In the genomic region with DNA sequence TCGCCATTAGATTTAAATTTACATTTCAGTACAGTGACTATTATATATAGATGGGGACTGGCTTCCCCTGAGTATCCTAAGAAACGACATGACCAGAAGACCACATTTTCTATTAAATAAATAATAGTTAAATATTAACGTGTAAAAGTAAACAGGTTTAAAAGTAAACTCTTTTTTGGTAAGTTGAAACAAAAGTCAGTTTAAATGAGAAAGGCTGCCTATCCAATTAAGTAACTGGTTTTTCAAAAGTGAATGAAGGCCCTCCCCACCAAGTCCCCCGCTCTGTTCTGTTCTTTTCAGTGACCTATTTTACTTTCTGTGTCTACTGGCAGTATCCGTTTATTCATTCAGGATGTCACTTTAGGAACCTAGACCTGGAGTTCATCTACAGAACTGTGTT, we compare ENCODE assay signal across 20 cellular contexts. TPM values are rescaled to one million over a fixed set of nuclear protein-coding genes. Genes with fewer than 3 reads are reported as not detected.
A peak's percentile ranks its signal among the peaks of the same experiment; 100 is the strongest.
DNase-seq lines count a peak whose midpoint lies in the region; ATAC-seq and TF ChIP-seq lines count a peak whose summit lies in the region.
"Had no signal": no experiment of that assay in that cellular context is flagged by ENCODE, and none has a peak within 500 bp of the region (broad histone marks: within the 10 kb centered on the region; RNA-seq: fewer than 3 reads in every experiment).

No MANE protein-coding gene starts in this region.

- CTCF ChIA-PET in CD8-positive, alpha-beta T cell (lab: Charles Lee): no interaction called here
- CTCF ChIA-PET in activated CD8-positive, alpha-beta T cell treated with anti-CD3 and anti-CD28 coated beads for 36 hours (lab: Charles Lee): no interaction called here

- POLR2A ChIA-PET in CD8-positive, alpha-beta T cell (lab: Charles Lee): no interaction called here
- POLR2A ChIA-PET in activated CD8-positive, alpha-beta T cell treated with anti-CD3 and anti-CD28 coated beads for 36 hours (lab: Charles Lee): no interaction called here

- H3K9me3 Mint-ChIP-seq in CD8-positive, alpha-beta T cell: no peaks in the 10 kb centered on the region
- H3K9me3 Mint-ChIP-seq in activated CD8-positive, alpha-beta T cell treated with anti-CD3 and anti-CD28 coated beads for 36 hours: no peaks in the 10 kb centered on the region

- DNase-seq in left ventricle myocardium inferior (no peak), cardiac septum (ENCODE audit: low spot score) (no peak), psoas muscle (no peak), MG63 (no peak)
- no peak for DNase-seq in CD8-positive, alpha-beta T cell
- no peak for DNase-seq in activated CD8-positive, alpha-beta T cell treated with anti-CD3 and anti-CD28 coated beads for 36 hours
- DNase-seq: 8988T, H7, Karpas-422, MV-4-11, NCI-H1105 treated with DMSO at 0.1 percent for 48 hours, NCI-H146, NCI-H1930, NCI-H2107, NCI-H524, NCI-H774, PC-3 had no signal

- intact Hi-C loops in left ventricle myocardium inferior (cut with micrococcal nuclease) (loop anchor here (10.0 kb wide), 1 partner anchor 108 kb away; no protein-coding TSS in a partner anchor), cardiac septum (cut with DNase I) (loop anchor here (5.0 to 10.0 kb wide), 2 partner anchors 56 to 88 kb away; no protein-coding TSS in a partner anchor), psoas muscle (cut with DNase I) (no loop called here)
- intact Hi-C loops in CD8-positive, alpha-beta T cell (cut with DNase I, micrococcal nuclease): no loop called here
- intact Hi-C loops in activated CD8-positive, alpha-beta T cell treated with anti-CD3 and anti-CD28 coated beads for 36 hours (cut with micrococcal nuclease): no loop called here

- no peaks in the 10 kb centered on the region for H3K36me3 ChIP-seq in left ventricle myocardium inferior
- H3K36me3 ChIP-seq in liver (ENCODE audit: control insufficient read depth in 4 of 4, insufficient read depth in 3 of 4, low read depth in 1 of 4, low read length in 3 of 4): peaks cover 0 to 4% (median 0%) of the 10 kb centered on the region in 4 donors
- H3K36me3 ChIP-seq in psoas muscle (ENCODE audit: insufficient read depth in 1 of 2, low read depth in 1 of 2): no peaks in the 10 kb centered on the region
- no peaks in the 10 kb centered on the region; the same call in 1 of the 2 replicates for H3K36me3 ChIP-seq in MG63
- no peaks in the 10 kb centered on the region for H3K36me3 ChIP-seq in CD8-positive, alpha-beta T cell (ENCODE audit: insufficient read depth, low read length)

- ATAC-seq in psoas muscle (peak in 1 of 4 donors; percentile 26), GM18520 (IDR thresholded peaks at IDR 0.05; ENCODE audit: unreplicated experiment) (no peak)
- ATAC-seq in CD8-positive, alpha-beta T cell: no peak
- no peak for ATAC-seq in activated CD8-positive, alpha-beta T cell treated with anti-CD3 and anti-CD28 coated beads for 36 hours
- ATAC-seq: PC-3 had no signal

- H3K27me3 Mint-ChIP-seq in CD8-positive, alpha-beta T cell (ENCODE audit: low read depth): no peaks in the 10 kb centered on the region
- no peaks in the 10 kb centered on the region for H3K27me3 Mint-ChIP-seq in activated CD8-positive, alpha-beta T cell treated with anti-CD3 and anti-CD28 coated beads for 36 hours

- H3K4me1 ChIP-seq in left ventricle myocardium inferior (peaks cover 99% of the 10 kb centered on the region), liver (ENCODE audit: control insufficient read depth in 4 of 4, insufficient read depth in 4 of 4, low read length in 3 of 4) (peaks cover 8 to 39% (median 14%) of the 10 kb centered on the region in 4 donors), psoas muscle (peaks cover 66% of the 10 kb centered on the region)
- peaks cover 3% of the 10 kb centered on the region for H3K4me1 ChIP-seq in CD8-positive, alpha-beta T cell (ENCODE audit: insufficient read depth, low read length)

- TF ChIP-seq CTCF in left ventricle myocardium inferior (IDR thresholded peaks at IDR 0.05; ENCODE audit: borderline replicate concordance) (no peak), liver (IDR thresholded peaks at IDR 0.05; ENCODE audit: low read depth, low read length, missing input control) (no peak), psoas muscle (IDR thresholded peaks at IDR 0.05) (no peak)
- TF ChIP-seq CTCF in CD8-positive, alpha-beta T cell (IDR thresholded peaks at IDR 0.05): no peak
- TF ChIP-seq CTCF in activated CD8-positive, alpha-beta T cell treated with anti-CD3 and anti-CD28 coated beads for 36 hours (IDR thresholded peaks at IDR 0.05): no peak

- no peak overlapping the region for H3K9ac ChIP-seq in liver (ENCODE audit: low read depth in 1 of 2, low read length in 2 of 2)

- H3K4me1 Mint-ChIP-seq in CD8-positive, alpha-beta T cell (ENCODE audit: low read depth): peaks cover 50% of the 10 kb centered on the region
- peaks cover 28% of the 10 kb centered on the region for H3K4me1 Mint-ChIP-seq in activated CD8-positive, alpha-beta T cell treated with anti-CD3 and anti-CD28 coated beads for 36 hours (ENCODE audit: low read depth)

- no peak for TF ChIP-seq RAD21 in liver (IDR thresholded peaks at IDR 0.05)

- 38% methylated on average over 5 of the region's 5 CpGs for WGBS in liver
- 27 to 40% (median 30%) methylated on average over 5 of the region's 5 CpGs for WGBS in psoas muscle, 3 donors

- H3K27ac Mint-ChIP-seq in CD8-positive, alpha-beta T cell: no peak overlapping the region
- no peak overlapping the region for H3K27ac Mint-ChIP-seq in activated CD8-positive, alpha-beta T cell treated with anti-CD3 and anti-CD28 coated beads for 36 hours

- no peaks in the 10 kb centered on the region for H3K36me3 Mint-ChIP-seq in CD8-positive, alpha-beta T cell
- H3K36me3 Mint-ChIP-seq in activated CD8-positive, alpha-beta T cell treated with anti-CD3 and anti-CD28 coated beads for 36 hours (ENCODE audit: low read depth): peaks cover 3% of the 10 kb centered on the region

- H3K27ac ChIP-seq in left ventricle myocardium inferior (replicated peaks) (peak overlapping the region; percentile 5), liver (ENCODE audit: low read depth in 1 of 2, low read length in 2 of 2) (peak overlapping the region; percentile 14 to 34), psoas muscle (peak overlapping the region; percentile 51)
- no peak overlapping the region for H3K27ac ChIP-seq in CD8-positive, alpha-beta T cell (ENCODE audit: low read depth, low read length)

- no peak overlapping the region for H3K4me3 ChIP-seq in left ventricle myocardium inferior
- H3K4me3 ChIP-seq in liver (ENCODE audit: low read depth in 1 of 3, low read length in 3 of 3): no peak overlapping the region
- peak overlapping the region; percentile 12 for H3K4me3 ChIP-seq in psoas muscle
- H3K4me3 ChIP-seq in MG63: no peak overlapping the region
- H3K4me3 ChIP-seq in CD8-positive, alpha-beta T cell (ENCODE audit: low read depth, low read length): no peak overlapping the region

- no peaks in the 10 kb centered on the region for H3K27me3 ChIP-seq in left ventricle myocardium inferior (ENCODE audit: low read depth)
- no peaks in the 10 kb centered on the region for H3K27me3 ChIP-seq in liver (ENCODE audit: control insufficient read depth in 4 of 4, insufficient read depth in 4 of 4, low read length in 3 of 4)
- H3K27me3 ChIP-seq in psoas muscle (ENCODE audit: insufficient read depth in 3 of 3, low read length in 2 of 3): no peaks in the 10 kb centered on the region
- H3K27me3 ChIP-seq in MG63: no peaks in the 10 kb centered on the region
- H3K27me3 ChIP-seq in CD8-positive, alpha-beta T cell (ENCODE audit: insufficient read depth, low read length): no peaks in the 10 kb centered on the region

- no peak overlapping the region for H3K4me3 Mint-ChIP-seq in CD8-positive, alpha-beta T cell
- H3K4me3 Mint-ChIP-seq in activated CD8-positive, alpha-beta T cell treated with anti-CD3 and anti-CD28 coated beads for 36 hours: no peak overlapping the region

- H3K9me3 ChIP-seq in left ventricle myocardium inferior (replicated peaks) (no peaks in the 10 kb centered on the region), liver (ENCODE audit: control insufficient read depth in 4 of 4, low read length in 3 of 4) (no peaks in the 10 kb centered on the region), psoas muscle (no peaks in the 10 kb centered on the region), MG63 (peaks cover 2% of the 10 kb centered on the region; the same call in 1 of the 2 replicates)
- no peaks in the 10 kb centered on the region for H3K9me3 ChIP-seq in CD8-positive, alpha-beta T cell (ENCODE audit: low read length)

TF ChIP-seq in liver, 16 proteins besides CTCF, POLR2A, EP300 and RAD21 (continues in another document):
- TF ChIP-seq FOXA2 (IDR thresholded peaks at IDR 0.05) (no peak), RXRA (IDR thresholded peaks at IDR 0.05) (peak; percentile 6 to 17), SP1 (IDR thresholded peaks at IDR 0.05) (peak; percentile 18), HNF4A (conservative IDR thresholded peaks at IDR 0.05) (peak in 1 of 2 donors; percentile 28), NR2F2 (IDR thresholded peaks at IDR 0.05) (no peak), TAF1 (conservative IDR thresholded peaks at IDR 0.05) (peak; percentile 42), JUND (IDR thresholded peaks at IDR 0.05) (no peak), YY1 (IDR thresholded peaks at IDR 0.05) (no peak), GABPA (IDR thresholded peaks at IDR 0.05 in 1 of 2, conservative IDR thresholded peaks at IDR 0.05 in 1 of 2) (no peak), HNF4G (IDR thresholded peaks at IDR 0.05) (no peak), FOXA1 (IDR thresholded peaks at IDR 0.05) (no peak), EGR1 (IDR thresholded peaks at IDR 0.05; ENCODE audit: low read depth in 2 of 2) (no peak)
- TF ChIP-seq, protein P1, sequence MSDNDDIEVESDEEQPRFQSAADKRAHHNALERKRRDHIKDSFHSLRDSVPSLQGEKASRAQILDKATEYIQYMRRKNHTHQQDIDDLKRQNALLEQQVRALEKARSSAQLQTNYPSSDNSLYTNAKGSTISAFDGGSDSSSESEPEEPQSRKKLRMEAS (IDR thresholded peaks at IDR 0.05): no peak
- TF ChIP-seq, protein P2, sequence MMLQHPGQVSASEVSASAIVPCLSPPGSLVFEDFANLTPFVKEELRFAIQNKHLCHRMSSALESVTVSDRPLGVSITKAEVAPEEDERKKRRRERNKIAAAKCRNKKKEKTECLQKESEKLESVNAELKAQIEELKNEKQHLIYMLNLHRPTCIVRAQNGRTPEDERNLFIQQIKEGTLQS (IDR thresholded peaks at IDR 0.05): no peak

RNA-seq across cellular contexts. Expression of a gene that starts 32.0 kb away (rescaled TPM):
- total RNA-seq in left ventricle myocardium inferior (449 TPM), cardiac septum (460 TPM), liver (10 to 100 TPM; 86.0 to 97.0 TPM), psoas muscle (100 to 1,000 TPM; 275 to 421 (median 308) TPM)
- polyA plus RNA-seq in liver (10 to 100 TPM; 22.7 to 26.5 TPM), psoas muscle (100 to 1,000 TPM in 1 of 3 donors, 10 to 100 TPM in 2; 62.0 to 266 (median 82.1) TPM)
- total RNA-seq in MG63 (2014; rRNA removed; shearing (Covaris generic); ENCODE audit: low replicate concordance): 125 and 191 TPM in 2 replicates
- total RNA-seq in CD8-positive, alpha-beta T cell: 10 to 100 TPM; 67.4 to 70.9 TPM
- total RNA-seq in activated CD8-positive, alpha-beta T cell treated with anti-CD3 and anti-CD28 coated beads for 36 hours: 10 to 100 TPM; 43.3 to 47.5 TPM
- total RNA-seq: HT-29 had no signal

Comparison
In these comparisons a context has a peak if more than half of its experiments do, and no peak if none do; other contexts are left out.
1. intact Hi-C loops: an anchor here in left ventricle myocardium inferior (10.0 kb wide) and cardiac septum (5.0 to 10.0 kb wide); none called in psoas muscle, CD8-positive, alpha-beta T cell and activated CD8-positive, alpha-beta T cell treated with anti-CD3 and anti-CD28 coated beads for 36 hours.